ENCODE assay signal across 19 cellular contexts in the genomic region with DNA sequence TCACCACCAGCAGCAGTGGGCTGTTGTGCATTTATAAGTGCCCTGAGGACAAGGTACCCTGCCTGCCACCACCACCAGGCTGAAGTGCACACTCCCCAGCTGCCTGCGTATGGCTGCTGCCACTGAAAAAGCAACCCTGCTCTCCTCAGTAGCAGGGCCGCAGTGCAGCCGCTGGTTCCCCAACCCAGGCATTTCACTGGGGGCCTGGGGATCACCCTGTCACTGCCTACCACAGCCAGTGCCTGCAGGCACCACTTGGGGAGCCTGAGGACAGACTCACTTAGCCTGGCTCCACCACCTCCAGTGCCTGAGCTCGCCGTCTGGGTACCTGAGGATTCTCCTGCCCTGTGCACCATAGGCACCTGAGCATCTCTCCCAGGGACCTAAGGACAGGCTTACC.
DNase-seq lines count a peak whose midpoint lies in the region; ATAC-seq, FAIRE-seq and TF ChIP-seq lines count a peak whose summit lies in the region.
"Had no signal": no experiment of that assay in that cellular context is flagged by ENCODE, and none has a peak within 500 bp of the region (broad histone marks: within the 10 kb centered on the region; RNA-seq: fewer than 3 reads in every experiment).

No MANE protein-coding gene starts in this region.

- no peak overlapping the region for H2BK20ac ChIP-seq in H1 (ENCODE audit: low read length)

- no peaks in the 10 kb centered on the region for H3K79me2 ChIP-seq in H1 (ENCODE audit: control insufficient read depth in 1 of 2, insufficient read depth in 2 of 2, low read length in 2 of 2)

- H4K91ac ChIP-seq in H1 (replicated peaks; ENCODE audit: insufficient read length, low read length): no peak overlapping the region

- no peak for TF ChIP-seq EP300 in H1 (IDR thresholded peaks at IDR 0.05; ENCODE audit: borderline replicate concordance in 1 of 2, low read depth in 2 of 2, low read length in 2 of 2)

- H4K20me1 ChIP-seq in H1 (replicated peaks in 1 of 2; ENCODE audit: control insufficient read depth in 1 of 2, insufficient read depth in 2 of 2, low read length in 2 of 2): no peaks in the 10 kb centered on the region
- H4K20me1 ChIP-seq: BLaER1 had no signal

- H4K8ac ChIP-seq in H1 (ENCODE audit: extremely low read depth, insufficient read depth, low read length): peak overlapping the region; percentile 25; the same call in 1 of the 2 replicates

- H3K4me3 ChIP-seq in H1 (ENCODE audit: extremely low read depth in 1 of 4, insufficient read depth in 2 of 4, low read depth in 3 of 4, low read length in 4 of 4) (no peak overlapping the region), upper lobe of right lung (no peak overlapping the region)
- H3K4me3 ChIP-seq: A549, BLaER1, K562 had no signal

- H3K27ac ChIP-seq in H1 (ENCODE audit: low read depth, low read length) (no peak overlapping the region), upper lobe of right lung (no peak overlapping the region)
- H3K27ac ChIP-seq in CD4-positive, alpha-beta T cell (ENCODE audit: low read depth, low read length): no peak overlapping the region
- H3K27ac ChIP-seq: 22Rv1, A549, BLaER1 had no signal

- H2BK120ac ChIP-seq in H1 (replicated peaks; ENCODE audit: low read depth, low read length): no peak overlapping the region

- no peak overlapping the region for H4K5ac ChIP-seq in H1 (ENCODE audit: insufficient read length, low read depth, low read length)

- no peaks in the 10 kb centered on the region for H3K27me3 Mint-ChIP-seq in stimulated activated naive CD8-positive, alpha-beta T cell treated with anti-CD3 and anti-CD28 coated beads, Interleukin-15, amount 100 ng/mL, for 72 hours
- H3K27me3 Mint-ChIP-seq in CD4-positive, alpha-beta T cell: no peaks in the 10 kb centered on the region
- H3K27me3 Mint-ChIP-seq in Calu3 (ENCODE audit: unreplicated experiment): no peaks in the 10 kb centered on the region

- H2AK5ac ChIP-seq in H1 (ENCODE audit: low read depth, low read length): no peak overlapping the region

- H3K9ac ChIP-seq in H1 (replicated peaks in 1 of 4; ENCODE audit: extremely low read depth in 1 of 4, low read depth in 3 of 4, low read length in 3 of 4): no peak overlapping the region
- H3K9ac ChIP-seq: BLaER1 had no signal

- H3K36me3 Mint-ChIP-seq in CD4-positive, alpha-beta T cell (ENCODE audit: low read depth): no peaks in the 10 kb centered on the region
- no peaks in the 10 kb centered on the region for H3K36me3 Mint-ChIP-seq in Calu3 (ENCODE audit: insufficient read depth, unreplicated experiment)
- H3K36me3 Mint-ChIP-seq: CD14-positive monocyte; CD8-positive, alpha-beta T cell had no signal

- peaks cover 0 to 4% (median 3%) of the 10 kb centered on the region in 4 experiments; a peak in 4 of 7 replicates for H3K4me1 ChIP-seq in H1 (replicated peaks in 1 of 4; ENCODE audit: control insufficient read depth in 3 of 4, insufficient read depth in 4 of 4, low read length in 3 of 4)
- no peaks in the 10 kb centered on the region for H3K4me1 ChIP-seq in upper lobe of right lung
- H3K4me1 ChIP-seq: A549, BLaER1 had no signal

- H3K4me1 Mint-ChIP-seq in stimulated activated naive CD8-positive, alpha-beta T cell treated with anti-CD3 and anti-CD28 coated beads, Interleukin-15, amount 100 ng/mL, for 72 hours: no peaks in the 10 kb centered on the region
- no peaks in the 10 kb centered on the region for H3K4me1 Mint-ChIP-seq in CD4-positive, alpha-beta T cell (ENCODE audit: low read depth)
- H3K4me1 Mint-ChIP-seq in Calu3 (ENCODE audit: low read depth, unreplicated experiment): no peaks in the 10 kb centered on the region
- H3K4me1 Mint-ChIP-seq: CD14-positive monocyte had no signal

- in situ Hi-C loops in G401 (cut with HindIII; ENCODE audit: low sequenced_read_pairs): no loop called here

- no peak overlapping the region for H3K27ac Mint-ChIP-seq in stimulated activated naive CD8-positive, alpha-beta T cell treated with anti-CD3 and anti-CD28 coated beads, Interleukin-15, amount 100 ng/mL, for 72 hours
- no peak overlapping the region for H3K27ac Mint-ChIP-seq in CD4-positive, alpha-beta T cell
- no peak overlapping the region for H3K27ac Mint-ChIP-seq in Calu3 (ENCODE audit: unreplicated experiment)
- H3K27ac Mint-ChIP-seq: CD14-positive monocyte; CD8-positive, alpha-beta T cell had no signal

- intact Hi-C loops in upper lobe of right lung (cut with DNase I) (no loop called here), Calu3 (cut with micrococcal nuclease; ENCODE audit: unreplicated experiment) (no loop called here)
- intact Hi-C loops in CD4-positive, alpha-beta T cell (cut with DNase I, micrococcal nuclease): no loop called here

- no peak for TF ChIP-seq POLR2A in H1 (IDR thresholded peaks at IDR 0.05; ENCODE audit: control extremely low read depth in 1 of 2, low read depth in 2 of 2, low read length in 2 of 2)

- H3K9me3 ChIP-seq in H1 (ENCODE audit: insufficient read depth in 2 of 2, low read depth in 1 of 2, low read length in 1 of 2) (no peaks in the 10 kb centered on the region), upper lobe of right lung (no peaks in the 10 kb centered on the region)
- H3K9me3 ChIP-seq in CD4-positive, alpha-beta T cell (ENCODE audit: control insufficient read depth, low read length): no peaks in the 10 kb centered on the region
- H3K9me3 ChIP-seq: A549 had no signal

- no peaks in the 10 kb centered on the region for H3K79me1 ChIP-seq in H1 (ENCODE audit: low read depth, low read length)

- POLR2A ChIA-PET in H1 (lab: Charles Lee; ENCODE audit: partially characterized antibody): no interaction called here
- POLR2A ChIA-PET in CD4-positive, alpha-beta T cell (lab: Charles Lee): no interaction called here

- H2AFZ ChIP-seq in H1 (ENCODE audit: low read length): no peak overlapping the region; the same call in 1 of the 2 replicates

- H2BK15ac ChIP-seq in H1 (ENCODE audit: low read length): no peak overlapping the region

- BruUV-seq in Calu3 (replicated peaks; lab: Mats Ljungman, UMichigan): no TSS peak

- no peak overlapping the region; the same call in 1 of the 2 replicates for H3K18ac ChIP-seq in H1 (ENCODE audit: extremely low read depth, low read length)

- H3K4me3 Mint-ChIP-seq in stimulated activated naive CD8-positive, alpha-beta T cell treated with anti-CD3 and anti-CD28 coated beads, Interleukin-15, amount 100 ng/mL, for 72 hours: no peak overlapping the region
- no peak overlapping the region for H3K4me3 Mint-ChIP-seq in CD4-positive, alpha-beta T cell
- H3K4me3 Mint-ChIP-seq in Calu3 (ENCODE audit: low read depth, unreplicated experiment): no peak overlapping the region
- H3K4me3 Mint-ChIP-seq: CD14-positive monocyte; CD8-positive, alpha-beta T cell; H9 had no signal

- H3K14ac ChIP-seq in H1 (ENCODE audit: insufficient read length): no peak overlapping the region

- H2BK5ac ChIP-seq in H1 (ENCODE audit: low read depth, low read length): no peak overlapping the region

- peaks cover 41 to 47% of the 10 kb centered on the region in 2 donors for H3K9me3 Mint-ChIP-seq in stimulated activated naive CD8-positive, alpha-beta T cell treated with anti-CD3 and anti-CD28 coated beads, Interleukin-15, amount 100 ng/mL, for 72 hours
- H3K9me3 Mint-ChIP-seq in CD4-positive, alpha-beta T cell: peaks cover 22% of the 10 kb centered on the region
- H3K9me3 Mint-ChIP-seq in Calu3 (ENCODE audit: low read depth, unreplicated experiment): peaks cover 10% of the 10 kb centered on the region

- H3K56ac ChIP-seq in H1 (replicated peaks; ENCODE audit: insufficient read length, low read depth, low read length): no peak overlapping the region

- no peak overlapping the region for H2BK12ac ChIP-seq in H1 (ENCODE audit: low read depth, low read length)

- TF ChIP-seq RAD21 in H1 (IDR thresholded peaks at IDR 0.05 in 1 of 2, conservative IDR thresholded peaks at IDR 0.05 in 1 of 2; ENCODE audit: low read depth in 2 of 2, low read length in 2 of 2): no peak

- peak; percentile 19 for ATAC-seq in stimulated activated naive CD8-positive, alpha-beta T cell treated with anti-CD3 and anti-CD28 coated beads, Interleukin-15, Interleukin-2, amounts not matched to agents 100 U/mL and 50 U/mL, for 24 hours
- ATAC-seq in stimulated activated naive CD8-positive, alpha-beta T cell treated with anti-CD3 and anti-CD28 coated beads, Interleukin-15, amount 100 ng/mL, for 72 hours: no peak
- ATAC-seq in upper lobe of right lung: peak; percentile 28
- no peak for ATAC-seq in CD4-positive, alpha-beta T cell (ENCODE audit: poor library complexity)
- ATAC-seq: A549; CD8-positive, alpha-beta T cell; K562 had no signal

- H3K4ac ChIP-seq in H1 (replicated peaks; ENCODE audit: insufficient read length, low read depth, low read length): no peak overlapping the region

- TF ChIP-seq CTCF in H1 (IDR thresholded peaks at IDR 0.05; ENCODE audit: control extremely low read depth in 1 of 3, insufficient read depth in 1 of 3, low read depth in 1 of 3, low read length in 3 of 3) (no peak), upper lobe of right lung (IDR thresholded peaks at IDR 0.05) (no peak), Calu3 (IDR thresholded peaks at IDR 0.05; ENCODE audit: unreplicated experiment) (no peak)
- no peak for TF ChIP-seq CTCF in CD4-positive, alpha-beta T cell (IDR thresholded peaks at IDR 0.05)

- FAIRE-seq in H1 (lab: Jason Lieb, UNC): no peak
- FAIRE-seq: A549, D721Med, HTR-8/SVneo, K562 had no signal

- H3K23me2 ChIP-seq in H1 (ENCODE audit: low read depth, low read length): no peaks in the 10 kb centered on the region

- CTCF ChIA-PET in H1 (lab: Charles Lee; ENCODE audit: partially characterized antibody) (interaction anchor here (2.2 kb wide), 1 partner anchor 9 kb away, joined by 11 read pairs; no protein-coding TSS in a partner anchor), Calu3 (lab: Charles Lee) (no interaction called here)
- CTCF ChIA-PET in CD4-positive, alpha-beta T cell (lab: Charles Lee): no interaction called here

- H3K4me2 ChIP-seq in H1 (ENCODE audit: insufficient read depth in 1 of 2, low read depth in 2 of 2, low read length in 2 of 2): no peak overlapping the region
- H3K4me2 ChIP-seq: A549, BLaER1 had no signal

- WGBS in H1 (ENCODE audit: extremely low coverage in 1 of 2, insufficient coverage in 1 of 2, insufficient read length in 1 of 2, insufficient replicate concordance in 2 of 2, low coverage in 1 of 2, low lambda C conversion rate in 2 of 2, missing lambda C conversion rate in 1 of 2), 2 experiments: 76% methylated on average over 5 of the region's 5 CpGs; no CpG with 5 or more reads in 1 of the 2 experiments

- H3K27me3 ChIP-seq in H1 (replicated peaks in 1 of 4; ENCODE audit: control insufficient read depth in 3 of 4, extremely low read depth in 1 of 4, insufficient read depth in 3 of 4, low read length in 3 of 4): no peaks in the 10 kb centered on the region
- H3K27me3 ChIP-seq in upper lobe of right lung: no peaks in the 10 kb centered on the region
- no peaks in the 10 kb centered on the region for H3K27me3 ChIP-seq in CD4-positive, alpha-beta T cell (ENCODE audit: control insufficient read depth, insufficient read depth, low read length)
- H3K27me3 ChIP-seq: BLaER1 had no signal

- no peak for DNase-seq in stimulated activated naive CD8-positive, alpha-beta T cell treated with anti-CD3 and anti-CD28 coated beads, Interleukin-15, Interleukin-2, amounts not matched to agents 100 U/mL and 50 U/mL, for 24 hours
- DNase-seq in stimulated activated naive CD8-positive, alpha-beta T cell treated with anti-CD3 and anti-CD28 coated beads, Interleukin-15, amount 100 ng/mL, for 72 hours: no peak
- DNase-seq in H1 (ENCODE audit: low read depth in 1 of 2, low spot score in 2 of 2) (no peak), upper lobe of right lung (no peak), G401 (ENCODE audit: low spot score) (no peak), Calu3 (no peak)
- no peak for DNase-seq in CD4-positive, alpha-beta T cell
- DNase-seq: CD8-positive, alpha-beta T cell; COR-L47; GDM1; GOT3; H9 had no signal

- H3K36me3 ChIP-seq in H1 (ENCODE audit: control insufficient read depth in 2 of 4, insufficient read depth in 4 of 4, low read length in 3 of 4) (no peaks in the 10 kb centered on the region), upper lobe of right lung (no peaks in the 10 kb centered on the region)
- H3K36me3 ChIP-seq: BLaER1 had no signal

- H3K23ac ChIP-seq in H1 (ENCODE audit: insufficient read length): no peak overlapping the region

Comparison
In these comparisons a context has a peak if more than half of its experiments do, and no peak if none do; other contexts are left out.
1. ATAC-seq: peak in stimulated activated naive CD8-positive, alpha-beta T cell treated with anti-CD3 and anti-CD28 coated beads, Interleukin-15, Interleukin-2, amounts not matched to agents 100 U/mL and 50 U/mL, for 24 hours (single experiment) and upper lobe of right lung (single experiment); none in stimulated activated naive CD8-positive, alpha-beta T cell treated with anti-CD3 and anti-CD28 coated beads, Interleukin-15, amount 100 ng/mL, for 72 hours (single experiment) and CD4-positive, alpha-beta T cell (single experiment).